9 cellular contexts compared by ENCODE assay signal in genomic region chr5:119010206-119010605, GRCh38.
"Had no signal": no experiment of that assay in that cellular context is flagged by ENCODE, and none has a peak within 500 bp of the region (broad histone marks: within the 10 kb centered on the region; RNA-seq: fewer than 3 reads in every experiment).

No MANE protein-coding gene starts in this region.

- H3K36me3 ChIP-seq: HAP-1 had no signal

- DNase-seq: GOT3, H7, HFFc6, IMR-90, KBM-7 had no signal

- H3K9ac ChIP-seq: KMS-11 had no signal

- ATAC-seq: HCT116 had no signal

- H3K4me3 ChIP-seq: HAP-1 had no signal

- H3K4me1 ChIP-seq: HAP-1 had no signal

- H3K9me3 ChIP-seq: HAP-1 had no signal

- H3K4me2 ChIP-seq: KMS-11 had no signal

- H3K27ac ChIP-seq: HL-60, KMS-11 had no signal
